ENCODE assay signal across 34 cellular contexts in genomic region chr22:43833286-43834240, GRCh38. TPM values are rescaled to one million over a fixed set of nuclear protein-coding genes. Genes with fewer than 3 reads are reported as not detected.
"Had no signal": no experiment of that assay in that cellular context is flagged by ENCODE, and none has a peak within 500 bp of the region (broad histone marks: within the 10 kb centered on the region; RNA-seq: fewer than 3 reads in every experiment).

No MANE protein-coding gene starts in this region.

- H2AFZ ChIP-seq: hepatocyte had no signal

- H3K4me3 ChIP-seq: ascending aorta, colonic mucosa, hepatocyte, mucosa of descending colon, prostate gland, right atrium auricular region, transverse colon, uterus had no signal

- H3K27me3 ChIP-seq: ascending aorta, brain microvascular endothelial cell, colonic mucosa, hepatocyte, right atrium auricular region, transverse colon, uterus had no signal

- H3K36me3 ChIP-seq: ascending aorta, brain microvascular endothelial cell, colonic mucosa, prostate gland, right atrium auricular region, transverse colon, uterus had no signal

- H3K4me1 Mint-ChIP-seq: activated CD4-positive, alpha-beta T cell treated with anti-CD3 and anti-CD28 coated beads, Interleukin-2, amount 10 ng/mL, durations not matched to agents 24 days and 14 days; activated CD8-positive, alpha-beta memory T cell treated with anti-CD3 and anti-CD28 coated beads, Interleukin-2, amount 10 ng/mL, durations not matched to agents 7 days and 5 days; central memory CD8-positive, alpha-beta T cell; immature natural killer cell; naive B cell; neural crest cell; stimulated activated naive B cell treated with anti-CD40 and anti-IgM and Interleukin-4, amounts not matched to agents 10 μg/mL and 1 μg/mL and 100 μg/mL, for 72 hours had no signal

- H3K36me3 Mint-ChIP-seq: activated CD8-positive, alpha-beta memory T cell treated with anti-CD3 and anti-CD28 coated beads, Interleukin-2, amount 10 ng/mL, durations not matched to agents 7 days and 5 days; immature natural killer cell; naive B cell; stimulated activated naive B cell treated with anti-CD40 and anti-IgM and Interleukin-4, amounts not matched to agents 10 μg/mL and 1 μg/mL and 100 μg/mL, for 72 hours had no signal

- FAIRE-seq: small intestine had no signal

- H3K9me3 ChIP-seq: ascending aorta, colonic mucosa, mucosa of descending colon, prostate gland, right atrium auricular region, SK-N-SH, transverse colon, uterus had no signal

- H3K4me2 ChIP-seq: hepatocyte, SK-N-SH had no signal

- DNase-seq: activated CD4-positive, alpha-beta T cell treated with anti-CD3 and anti-CD28 coated beads, Interleukin-2, amount 10 ng/mL, durations not matched to agents 24 days and 14 days; activated CD8-positive, alpha-beta memory T cell treated with anti-CD3 and anti-CD28 coated beads, Interleukin-2, amount 10 ng/mL, durations not matched to agents 7 days and 5 days; activated CD8-positive, alpha-beta T cell treated with anti-CD3 and anti-CD28 coated beads for 36 hours; activated effector memory CD4-positive, alpha-beta T cell treated with anti-CD3 and anti-CD28 coated beads, Interleukin-2, amount 50 U/mL, for 16 hours; activated naive CD4-positive, alpha-beta T cell treated with anti-CD3 and anti-CD28 coated beads, Interleukin-2, amount 50 U/mL, for 16 hours; activated T-cell treated with anti-CD3 and anti-CD28 coated beads for 4 hours; brain microvascular endothelial cell; colonic mucosa; erythroblast; foreskin fibroblast; immature natural killer cell; kidney glomerular epithelial cell; mesenchymal stem cell; mucosa of descending colon; naive B cell; SK-N-SH; small intestine; stimulated activated CD4-positive, alpha-beta T cell treated with anti-CD3 and anti-CD28 coated beads, Interleukin-2, amount 100 ng/mL, for 48 hours; stimulated activated CD8-positive, alpha-beta memory T cell treated with anti-CD3 and anti-CD28 coated beads, Interleukin-4, amount 100 ng/mL, for 48 hours; stimulated activated naive B cell treated with anti-CD40 and anti-IgM and Interleukin-4, amounts not matched to agents 10 μg/mL and 1 μg/mL and 100 μg/mL, for 72 hours; transverse colon; uterus had no signal

- H3K4me1 ChIP-seq: ascending aorta, colonic mucosa, prostate gland, transverse colon had no signal

- H3K79me2 ChIP-seq: hepatocyte had no signal

- H3K27ac Mint-ChIP-seq: activated CD4-positive, alpha-beta T cell treated with anti-CD3 and anti-CD28 coated beads, Interleukin-2, amount 10 ng/mL, durations not matched to agents 24 days and 14 days; activated CD8-positive, alpha-beta memory T cell treated with anti-CD3 and anti-CD28 coated beads, Interleukin-2, amount 10 ng/mL, durations not matched to agents 7 days and 5 days; activated CD8-positive, alpha-beta T cell treated with anti-CD3 and anti-CD28 coated beads for 36 hours; immature natural killer cell; naive B cell; stimulated activated naive B cell treated with anti-CD40 and anti-IgM and Interleukin-4, amounts not matched to agents 10 μg/mL and 1 μg/mL and 100 μg/mL, for 72 hours had no signal

- H3K9me3 Mint-ChIP-seq: activated CD4-positive, alpha-beta T cell treated with anti-CD3 and anti-CD28 coated beads, Interleukin-2, amount 10 ng/mL, durations not matched to agents 24 days and 14 days; activated CD8-positive, alpha-beta T cell treated with anti-CD3 and anti-CD28 coated beads for 36 hours; central memory CD8-positive, alpha-beta T cell; immature natural killer cell; naive B cell; neural crest cell; stimulated activated naive B cell treated with anti-CD40 and anti-IgM and Interleukin-4, amounts not matched to agents 10 μg/mL and 1 μg/mL and 100 μg/mL, for 72 hours had no signal

- H3K4me3 Mint-ChIP-seq: activated CD4-positive, alpha-beta T cell treated with anti-CD3 and anti-CD28 coated beads, Interleukin-2, amount 10 ng/mL, durations not matched to agents 24 days and 14 days; activated CD8-positive, alpha-beta memory T cell treated with anti-CD3 and anti-CD28 coated beads, Interleukin-2, amount 10 ng/mL, durations not matched to agents 7 days and 5 days; activated CD8-positive, alpha-beta T cell treated with anti-CD3 and anti-CD28 coated beads for 36 hours; central memory CD8-positive, alpha-beta T cell; immature natural killer cell; naive B cell; neural crest cell; stimulated activated naive B cell treated with anti-CD40 and anti-IgM and Interleukin-4, amounts not matched to agents 10 μg/mL and 1 μg/mL and 100 μg/mL, for 72 hours had no signal

- H3K27ac ChIP-seq: ascending aorta, brain microvascular endothelial cell, colonic mucosa, hepatocyte, prostate gland, right atrium auricular region, transverse colon, uterus, VCaP had no signal

- H3K9ac ChIP-seq: SK-N-SH had no signal

RNA-seq across cellular contexts. Expression of gene SULT4A1, which starts 28.8 kb away (rescaled TPM):
- total RNA-seq: activated CD4-positive, alpha-beta T cell treated with anti-CD3 and anti-CD28 coated beads, Interleukin-2, amount 10 ng/mL, durations not matched to agents 24 days and 14 days; activated CD8-positive, alpha-beta memory T cell treated with anti-CD3 and anti-CD28 coated beads, Interleukin-2, amount 10 ng/mL, durations not matched to agents 7 days and 5 days; activated CD8-positive, alpha-beta T cell treated with anti-CD3 and anti-CD28 coated beads for 36 hours; ascending aorta; lower leg skin; T-helper 2 cell treated with Interferon-gamma antibody and Interleukin-4, amounts not matched to agents 100 ng/mL and 5 ng/mL, for 36 hours had no signal
- polyA plus RNA-seq: immature natural killer cell had no signal

RNA-seq across cellular contexts. Expression of gene PNPLA5, which starts 58.2 kb away (rescaled TPM):
- total RNA-seq: activated CD4-positive, alpha-beta T cell treated with anti-CD3 and anti-CD28 coated beads, Interleukin-2, amount 10 ng/mL, durations not matched to agents 24 days and 14 days; activated CD8-positive, alpha-beta memory T cell treated with anti-CD3 and anti-CD28 coated beads, Interleukin-2, amount 10 ng/mL, durations not matched to agents 7 days and 5 days; activated CD8-positive, alpha-beta T cell treated with anti-CD3 and anti-CD28 coated beads for 36 hours; ascending aorta; colonic mucosa; glomerular endothelial cell; mucosa of descending colon; neural crest cell; omental fat pad; prostate gland; right atrium auricular region; T-helper 2 cell treated with Interferon-gamma antibody and Interleukin-4, amounts not matched to agents 100 ng/mL and 5 ng/mL, for 36 hours; transverse colon; uterus had no signal
- polyA plus RNA-seq: fibroblast of lung, immature natural killer cell, SK-N-SH, small intestine had no signal
